1 cellular context compared by ENCODE assay signal in genomic region chrX:111244238-111244750, GRCh38.
TF ChIP-seq lines count a peak whose summit lies in the region.

No MANE protein-coding gene starts in this region.

TF ChIP-seq in HCT116, 20 proteins besides CTCF, POLR2A, EP300 and RAD21 (continued from another document):
- TF ChIP-seq ZBTB33 (IDR thresholded peaks at IDR 0.05; ENCODE audit: extremely low read depth, insufficient replicate concordance, low read length) (no peak), ELF1 (IDR thresholded peaks at IDR 0.05; ENCODE audit: borderline replicate concordance, low read depth) (no peak), EGR1 (IDR thresholded peaks at IDR 0.05; ENCODE audit: low read depth) (no peak), MAX (IDR thresholded peaks at IDR 0.05) (no peak), ZFX (IDR thresholded peaks at IDR 0.05) (no peak), SIN3A (IDR thresholded peaks at IDR 0.05; ENCODE audit: low read depth) (no peak), CBX3 (IDR thresholded peaks at IDR 0.05; ENCODE audit: low read depth) (no peak), CEBPB (IDR thresholded peaks at IDR 0.05; ENCODE audit: low read depth) (no peak), SRF (IDR thresholded peaks at IDR 0.05; ENCODE audit: low read depth) (no peak)
